ENCODE assay signal across 8 cellular contexts in genomic region chr11:62705401-62705800, GRCh38. TPM values are rescaled to one million over a fixed set of nuclear protein-coding genes. Genes with fewer than 3 reads are reported as not detected.
DNase-seq lines count a peak whose midpoint lies in the region; ATAC-seq, FAIRE-seq and TF ChIP-seq lines count a peak whose summit lies in the region.

No MANE protein-coding gene starts in this region.

- in situ Hi-C loops in HepG2 (cut with HindIII; ENCODE audit: extremely low pct_ligation_motif_present, low pct_unique_long_range_greater_than_20kb), result loop anchor here (10.0 kb wide), 1 partner anchor 311 kb away; no protein-coding TSS in a partner anchor

- H3K27me3 ChIP-seq in HepG2 (ENCODE audit: control insufficient read depth in 1 of 2, insufficient read depth in 2 of 2, low read length in 2 of 2) (no peaks in the 10 kb centered on the region), upper lobe of right lung (no peaks in the 10 kb centered on the region)

- peaks cover 18% of the 10 kb centered on the region for H3K4me1 ChIP-seq in HepG2 (ENCODE audit: insufficient read depth, low read length)
- peaks cover 36% of the 10 kb centered on the region for H3K4me1 ChIP-seq in upper lobe of right lung

- H3K9me3 ChIP-seq in HepG2 (ENCODE audit: low read length) (no peaks in the 10 kb centered on the region), upper lobe of right lung (no peaks in the 10 kb centered on the region)

- BruUV-seq in HepG2 (replicated peaks; lab: Mats Ljungman, UMichigan), result no TSS peak

- TF ChIP-seq EP300 in HepG2 (IDR thresholded peaks at IDR 0.05; ENCODE audit: low read depth in 2 of 2, low read length in 2 of 2) (no peak), HepG2 (CRISPR knock-in tag; IDR thresholded peaks at IDR 0.05; ENCODE audit: borderline replicate concordance) (no peak)

- H3K4me3 ChIP-seq in HepG2 (replicated peaks in 1 of 3; ENCODE audit: insufficient read depth in 1 of 3, low read depth in 2 of 3, low read length in 3 of 3) (peak overlapping the region; percentile 70 to 86 (median 80)), upper lobe of right lung (peak overlapping the region; percentile 92)

- DNase-seq in CD1c-positive myeloid dendritic cell (ENCODE audit: extremely low spot score) (peak; percentile 38), LHCN-M2 (ENCODE audit: low read depth) (peak; percentile 37), astrocyte of the hippocampus (ENCODE audit: low read depth, low spot score) (peak; percentile 32), HepG2 (ENCODE audit: low spot score) (no peak), upper lobe of right lung (peak; percentile 63), superior temporal gyrus (ENCODE audit: extremely low spot score) (no peak), iPS-NIHi11 (ENCODE audit: low spot score) (no peak), GM19240 (ENCODE audit: insufficient read length, low spot score) (no peak)

- peaks cover 6% of the 10 kb centered on the region; the same call in 1 of the 2 replicates for H4K20me1 ChIP-seq in HepG2 (ENCODE audit: insufficient read depth, low read length)

- H3K79me2 ChIP-seq in HepG2 (ENCODE audit: insufficient read depth, low read length), result no peaks in the 10 kb centered on the region

- CTCF ChIA-PET in HepG2 (lab: Yijun Ruan, JAX; ENCODE audit: low intra/inter-chr PET ratio, low total read pairs), result no interaction called here

- no peak overlapping the region for H2AFZ ChIP-seq in HepG2 (ENCODE audit: low read length)

- H3K9ac ChIP-seq in HepG2 (ENCODE audit: insufficient read depth, low read depth, low read length), result peak overlapping the region; percentile 78

- ATAC-seq in HepG2 (no peak; the same call in 2 of the 3 replicates), upper lobe of right lung (no peak)

- no peak for TF ChIP-seq POLR2A in HepG2 (IDR thresholded peaks at IDR 0.05; ENCODE audit: insufficient read depth in 1 of 2, low read depth in 2 of 2, low read length in 2 of 2)

- TF ChIP-seq RAD21 in HepG2 (CRISPR knock-in tag; IDR thresholded peaks at IDR 0.05), result no peak

- WGBS in HepG2 (ENCODE audit: low lambda C conversion rate), result 60% methylated on average over 7 of the region's 7 CpGs

- TF ChIP-seq CTCF in HepG2 (CRISPR knock-in tag; IDR thresholded peaks at IDR 0.05) (no peak), upper lobe of right lung (IDR thresholded peaks at IDR 0.05) (no peak)

- peak overlapping the region; percentile 99 for H3K4me2 ChIP-seq in HepG2 (ENCODE audit: low read depth, low read length)

- H3K27ac ChIP-seq in HepG2 (ENCODE audit: extremely low read length, insufficient read depth, low read length) (peak overlapping the region; percentile 69), upper lobe of right lung (peak overlapping the region; percentile 95)

- POLR2A ChIA-PET in HepG2 (lab: Yijun Ruan, JAX), result interaction anchor here (0.8 to 4.3 kb wide), 13 partner anchors 22 to 136 kb away, joined by 3 to 27 read pairs (median 8); partner anchors contain the start of genes B3GAT3, C11orf98, CSKMT and HNRNPUL2

- intact Hi-C loops in HepG2 (cut with micrococcal nuclease; ENCODE audit: unreplicated experiment), result no loop called here
- intact Hi-C loops in upper lobe of right lung (cut with DNase I), result no loop called here

- H3K36me3 ChIP-seq in HepG2 (replicated peaks in 1 of 2; ENCODE audit: control insufficient read depth in 1 of 2, insufficient read depth in 2 of 2, low read length in 2 of 2) (peaks cover 6 to 24% of the 10 kb centered on the region in 2 experiments), upper lobe of right lung (peaks cover 15% of the 10 kb centered on the region)

- no peak for FAIRE-seq in HepG2 (lab: Jason Lieb, UNC)

RNA-seq across cellular contexts. Expression of gene BSCL2, which starts 1.8 kb away (rescaled TPM):
- 80.1 and 86.2 TPM in 2 replicates for total RNA-seq in LHCN-M2 (2014; rRNA removed)
- 65.8 TPM for polyA plus RNA-seq in LHCN-M2 (2012)
- total RNA-seq in HepG2 (2016; rRNA removed; fragmentation: Illumina TruSeq; extraction: Trizol), result 10.2 and 21.1 TPM in 2 replicates
- 22.3 and 24.6 TPM in 2 replicates for total RNA-seq in HepG2 (2016; cell fraction: cytosol; rRNA removed; fragmentation: Illumina TruSeq; extraction: Trizol; ENCODE audit: low read depth)
- total RNA-seq in HepG2 (2016; cell fraction: insoluble cytoplasmic fraction; rRNA removed; fragmentation: Illumina TruSeq; extraction: Trizol), result 11.3 and 25.7 TPM in 2 replicates
- total RNA-seq in HepG2 (2016; cell fraction: membrane; rRNA removed; fragmentation: Illumina TruSeq; extraction: Trizol), result 23.1 and 36.2 TPM in 2 replicates
- total RNA-seq in HepG2 (2016; cell fraction: nucleus; rRNA removed; fragmentation: Illumina TruSeq; extraction: Trizol), result 24.8 and 30.8 TPM in 2 replicates
- polyA plus RNA-seq in HepG2 (2011; rRNA removed), result 19.5 and 22.6 TPM in 2 replicates
- polyA plus RNA-seq in HepG2 (2011; cell fraction: cytosol; rRNA removed), result 6.9 and 14.1 TPM in 2 replicates
- polyA plus RNA-seq in HepG2 (2011; cell fraction: nucleus; rRNA removed), result 100 and 124 TPM in 2 replicates
- polyA plus RNA-seq in HepG2 (2012), result 6.1 and 12.6 TPM in 2 replicates
- polyA plus RNA-seq in HepG2 (2016; cell fraction: cytosol; fragmentation: Illumina TruSeq; extraction: Trizol; ENCODE audit: low read depth), result 18.4 and 24.3 TPM in 2 replicates
- polyA plus RNA-seq in HepG2 (2016; cell fraction: insoluble cytoplasmic fraction; fragmentation: Illumina TruSeq; extraction: Trizol; ENCODE audit: low read depth), result 6.2 and 10.5 TPM in 2 replicates
- 18.9 and 31.1 TPM in 2 replicates for polyA plus RNA-seq in HepG2 (2016; cell fraction: membrane; fragmentation: Illumina TruSeq; extraction: Trizol; ENCODE audit: low read depth)
- polyA plus RNA-seq in HepG2 (2016; cell fraction: nucleus; fragmentation: Illumina TruSeq; extraction: Trizol; ENCODE audit: insufficient read depth, low read depth), result 52.6 and 66.2 TPM in 2 replicates
- 26.7 and 143 TPM in 2 replicates for polyA minus RNA-seq in HepG2 (2011; rRNA and poly(A)+ RNA removed; ENCODE audit: low replicate concordance)
- polyA minus RNA-seq in HepG2 (2011; cell fraction: cytosol; rRNA and poly(A)+ RNA removed), result 4.2 and 4.5 TPM in 2 replicates
- 29.2 and 31.8 TPM in 2 replicates for polyA minus RNA-seq in HepG2 (2011; cell fraction: nucleus; rRNA and poly(A)+ RNA removed)
- 65.6 TPM for total RNA-seq in upper lobe of right lung

RNA-seq across cellular contexts. Expression of gene GNG3, which starts 2.1 kb away (rescaled TPM):
- total RNA-seq in LHCN-M2 (2014; rRNA removed) (not detected in 2 replicates), HepG2 (2016; rRNA removed; fragmentation: Illumina TruSeq; extraction: Trizol) (not detected in 2 replicates), upper lobe of right lung (not detected)
- 0.15 TPM for polyA plus RNA-seq in LHCN-M2 (2012)
- total RNA-seq in HepG2 (2016; cell fraction: cytosol; rRNA removed; fragmentation: Illumina TruSeq; extraction: Trizol; ENCODE audit: low read depth), result not detected in 2 replicates
- not detected in 2 replicates for total RNA-seq in HepG2 (2016; cell fraction: insoluble cytoplasmic fraction; rRNA removed; fragmentation: Illumina TruSeq; extraction: Trizol)
- total RNA-seq in HepG2 (2016; cell fraction: membrane; rRNA removed; fragmentation: Illumina TruSeq; extraction: Trizol), result not detected in 2 replicates
- total RNA-seq in HepG2 (2016; cell fraction: nucleus; rRNA removed; fragmentation: Illumina TruSeq; extraction: Trizol), result not detected in 2 replicates
- polyA plus RNA-seq in HepG2 (2011; rRNA removed), result not detected in 2 replicates
- not detected in 2 replicates for polyA plus RNA-seq in HepG2 (2011; cell fraction: cytosol; rRNA removed)
- not detected in 2 replicates for polyA plus RNA-seq in HepG2 (2011; cell fraction: nucleus; rRNA removed)
- polyA plus RNA-seq in HepG2 (2012), result 1.0 and 1.8 TPM in 2 replicates
- polyA plus RNA-seq in HepG2 (2016; cell fraction: cytosol; fragmentation: Illumina TruSeq; extraction: Trizol; ENCODE audit: low read depth), result not detected in 2 replicates
- polyA plus RNA-seq in HepG2 (2016; cell fraction: insoluble cytoplasmic fraction; fragmentation: Illumina TruSeq; extraction: Trizol; ENCODE audit: low read depth), result not detected in 2 replicates
- polyA plus RNA-seq in HepG2 (2016; cell fraction: membrane; fragmentation: Illumina TruSeq; extraction: Trizol; ENCODE audit: low read depth), result not detected in 2 replicates
- not detected in 2 replicates for polyA plus RNA-seq in HepG2 (2016; cell fraction: nucleus; fragmentation: Illumina TruSeq; extraction: Trizol; ENCODE audit: insufficient read depth, low read depth)
- polyA minus RNA-seq in HepG2 (2011; rRNA and poly(A)+ RNA removed; ENCODE audit: low replicate concordance), result 0.23 TPM in 1 of 2 replicates, not detected in the other
- polyA minus RNA-seq in HepG2 (2011; cell fraction: cytosol; rRNA and poly(A)+ RNA removed), result not detected in 2 replicates
- not detected in 2 replicates for polyA minus RNA-seq in HepG2 (2011; cell fraction: nucleus; rRNA and poly(A)+ RNA removed)

RNA-seq across cellular contexts. Expression of gene LRRN4CL, which starts 16.1 kb away (rescaled TPM):
- total RNA-seq in LHCN-M2 (2014; rRNA removed), result 41.4 and 68.1 TPM in 2 replicates
- 21.3 TPM for polyA plus RNA-seq in LHCN-M2 (2012)
- total RNA-seq in HepG2 (2016; rRNA removed; fragmentation: Illumina TruSeq; extraction: Trizol), result 0.11 TPM in 1 of 2 replicates, not detected in the other
- total RNA-seq in HepG2 (2016; cell fraction: cytosol; rRNA removed; fragmentation: Illumina TruSeq; extraction: Trizol; ENCODE audit: low read depth), result not detected in 2 replicates
- total RNA-seq in HepG2 (2016; cell fraction: insoluble cytoplasmic fraction; rRNA removed; fragmentation: Illumina TruSeq; extraction: Trizol), result 0.13 TPM in 1 of 2 replicates, not detected in the other
- 0.09 TPM in 1 of 2 replicates, not detected in the other for total RNA-seq in HepG2 (2016; cell fraction: membrane; rRNA removed; fragmentation: Illumina TruSeq; extraction: Trizol)
- 0.25 and 0.28 TPM in 2 replicates for total RNA-seq in HepG2 (2016; cell fraction: nucleus; rRNA removed; fragmentation: Illumina TruSeq; extraction: Trizol)
- 0.04 TPM in 1 of 2 replicates, not detected in the other for polyA plus RNA-seq in HepG2 (2011; rRNA removed)
- not detected in 2 replicates for polyA plus RNA-seq in HepG2 (2011; cell fraction: cytosol; rRNA removed)
- polyA plus RNA-seq in HepG2 (2011; cell fraction: nucleus; rRNA removed), result 0.17 and 0.45 TPM in 2 replicates
- polyA plus RNA-seq in HepG2 (2012), result not detected in 2 replicates
- not detected in 2 replicates for polyA plus RNA-seq in HepG2 (2016; cell fraction: cytosol; fragmentation: Illumina TruSeq; extraction: Trizol; ENCODE audit: low read depth)
- not detected in 2 replicates for polyA plus RNA-seq in HepG2 (2016; cell fraction: insoluble cytoplasmic fraction; fragmentation: Illumina TruSeq; extraction: Trizol; ENCODE audit: low read depth)
- not detected in 2 replicates for polyA plus RNA-seq in HepG2 (2016; cell fraction: membrane; fragmentation: Illumina TruSeq; extraction: Trizol; ENCODE audit: low read depth)
- 0.18 TPM in 1 of 2 replicates, not detected in the other for polyA plus RNA-seq in HepG2 (2016; cell fraction: nucleus; fragmentation: Illumina TruSeq; extraction: Trizol; ENCODE audit: insufficient read depth, low read depth)
- polyA minus RNA-seq in HepG2 (2011; rRNA and poly(A)+ RNA removed; ENCODE audit: low replicate concordance), result 0.28 and 0.70 TPM in 2 replicates
- polyA minus RNA-seq in HepG2 (2011; cell fraction: cytosol; rRNA and poly(A)+ RNA removed), result not detected in 2 replicates
- 0.87 and 1.5 TPM in 2 replicates for polyA minus RNA-seq in HepG2 (2011; cell fraction: nucleus; rRNA and poly(A)+ RNA removed)
- total RNA-seq in upper lobe of right lung, result 2.0 TPM

RNA-seq across cellular contexts. Expression of gene HNRNPUL2, which starts 21.9 kb away (rescaled TPM):
- total RNA-seq in LHCN-M2 (2014; rRNA removed), result 8.7 and 14.4 TPM in 2 replicates
- polyA plus RNA-seq in LHCN-M2 (2012), result 61.3 TPM
- total RNA-seq in HepG2 (2016; rRNA removed; fragmentation: Illumina TruSeq; extraction: Trizol), result 8.4 and 9.6 TPM in 2 replicates
- 1.1 and 1.6 TPM in 2 replicates for total RNA-seq in HepG2 (2016; cell fraction: cytosol; rRNA removed; fragmentation: Illumina TruSeq; extraction: Trizol; ENCODE audit: low read depth)
- 7.9 and 8.9 TPM in 2 replicates for total RNA-seq in HepG2 (2016; cell fraction: insoluble cytoplasmic fraction; rRNA removed; fragmentation: Illumina TruSeq; extraction: Trizol)
- total RNA-seq in HepG2 (2016; cell fraction: membrane; rRNA removed; fragmentation: Illumina TruSeq; extraction: Trizol), result 3.2 and 4.1 TPM in 2 replicates
- total RNA-seq in HepG2 (2016; cell fraction: nucleus; rRNA removed; fragmentation: Illumina TruSeq; extraction: Trizol), result 13.5 and 13.7 TPM in 2 replicates
- polyA plus RNA-seq in HepG2 (2011; rRNA removed), result 9.6 TPM in 2 replicates
- polyA plus RNA-seq in HepG2 (2011; cell fraction: cytosol; rRNA removed), result 4.2 and 5.2 TPM in 2 replicates
- polyA plus RNA-seq in HepG2 (2011; cell fraction: nucleus; rRNA removed), result 16.3 and 19.6 TPM in 2 replicates
- 18.1 and 29.9 TPM in 2 replicates for polyA plus RNA-seq in HepG2 (2012)
- 1.7 and 2.2 TPM in 2 replicates for polyA plus RNA-seq in HepG2 (2016; cell fraction: cytosol; fragmentation: Illumina TruSeq; extraction: Trizol; ENCODE audit: low read depth)
- 32.0 and 38.8 TPM in 2 replicates for polyA plus RNA-seq in HepG2 (2016; cell fraction: insoluble cytoplasmic fraction; fragmentation: Illumina TruSeq; extraction: Trizol; ENCODE audit: low read depth)
- polyA plus RNA-seq in HepG2 (2016; cell fraction: membrane; fragmentation: Illumina TruSeq; extraction: Trizol; ENCODE audit: low read depth), result 5.2 and 6.2 TPM in 2 replicates
- polyA plus RNA-seq in HepG2 (2016; cell fraction: nucleus; fragmentation: Illumina TruSeq; extraction: Trizol; ENCODE audit: insufficient read depth, low read depth), result 36.3 and 36.5 TPM in 2 replicates
- 7.7 and 18.1 TPM in 2 replicates for polyA minus RNA-seq in HepG2 (2011; rRNA and poly(A)+ RNA removed; ENCODE audit: low replicate concordance)
- polyA minus RNA-seq in HepG2 (2011; cell fraction: cytosol; rRNA and poly(A)+ RNA removed), result 6.1 and 6.7 TPM in 2 replicates
- polyA minus RNA-seq in HepG2 (2011; cell fraction: nucleus; rRNA and poly(A)+ RNA removed), result 24.2 and 25.9 TPM in 2 replicates
- total RNA-seq in upper lobe of right lung, result 43.1 TPM

RNA-seq across cellular contexts. Expression of gene TTC9C, which starts 22.9 kb away (rescaled TPM):
- 31.8 and 53.4 TPM in 2 replicates for total RNA-seq in LHCN-M2 (2014; rRNA removed)
- 39.4 TPM for polyA plus RNA-seq in LHCN-M2 (2012)
- total RNA-seq in HepG2 (2016; rRNA removed; fragmentation: Illumina TruSeq; extraction: Trizol), result 36.4 and 42.5 TPM in 2 replicates
- 24.6 and 27.3 TPM in 2 replicates for total RNA-seq in HepG2 (2016; cell fraction: cytosol; rRNA removed; fragmentation: Illumina TruSeq; extraction: Trizol; ENCODE audit: low read depth)
- 34.2 and 43.0 TPM in 2 replicates for total RNA-seq in HepG2 (2016; cell fraction: insoluble cytoplasmic fraction; rRNA removed; fragmentation: Illumina TruSeq; extraction: Trizol)
- total RNA-seq in HepG2 (2016; cell fraction: membrane; rRNA removed; fragmentation: Illumina TruSeq; extraction: Trizol), result 29.0 and 29.6 TPM in 2 replicates
- total RNA-seq in HepG2 (2016; cell fraction: nucleus; rRNA removed; fragmentation: Illumina TruSeq; extraction: Trizol), result 18.6 and 23.5 TPM in 2 replicates
- polyA plus RNA-seq in HepG2 (2011; rRNA removed), result 28.0 and 29.1 TPM in 2 replicates
- polyA plus RNA-seq in HepG2 (2011; cell fraction: cytosol; rRNA removed), result 22.8 and 26.1 TPM in 2 replicates
- 14.1 and 20.3 TPM in 2 replicates for polyA plus RNA-seq in HepG2 (2011; cell fraction: nucleus; rRNA removed)
- 23.9 and 33.1 TPM in 2 replicates for polyA plus RNA-seq in HepG2 (2012)
- polyA plus RNA-seq in HepG2 (2016; cell fraction: cytosol; fragmentation: Illumina TruSeq; extraction: Trizol; ENCODE audit: low read depth), result 13.1 and 13.2 TPM in 2 replicates
- polyA plus RNA-seq in HepG2 (2016; cell fraction: insoluble cytoplasmic fraction; fragmentation: Illumina TruSeq; extraction: Trizol; ENCODE audit: low read depth), result 48.5 and 50.3 TPM in 2 replicates
- polyA plus RNA-seq in HepG2 (2016; cell fraction: membrane; fragmentation: Illumina TruSeq; extraction: Trizol; ENCODE audit: low read depth), result 18.0 and 18.5 TPM in 2 replicates
- 41.9 and 45.0 TPM in 2 replicates for polyA plus RNA-seq in HepG2 (2016; cell fraction: nucleus; fragmentation: Illumina TruSeq; extraction: Trizol; ENCODE audit: insufficient read depth, low read depth)
- 17.4 and 47.6 TPM in 2 replicates for polyA minus RNA-seq in HepG2 (2011; rRNA and poly(A)+ RNA removed; ENCODE audit: low replicate concordance)
- polyA minus RNA-seq in HepG2 (2011; cell fraction: cytosol; rRNA and poly(A)+ RNA removed), result 13.7 and 15.7 TPM in 2 replicates
- 12.1 and 14.8 TPM in 2 replicates for polyA minus RNA-seq in HepG2 (2011; cell fraction: nucleus; rRNA and poly(A)+ RNA removed)
- 31.3 TPM for total RNA-seq in upper lobe of right lung

Comparison
In these comparisons a context has a peak if more than half of its experiments do, and no peak if none do; other contexts are left out.
1. DNase-seq: peak in CD1c-positive myeloid dendritic cell (single experiment), LHCN-M2 (single experiment), astrocyte of the hippocampus (single experiment) and upper lobe of right lung (single experiment); none in HepG2 (single experiment), superior temporal gyrus (single experiment), iPS-NIHi11 (single experiment) and GM19240 (single experiment).
2. RNA of gene LRRN4CL, which starts 16.1 kb away (total RNA-seq): 41.4 to 68.1 TPM in LHCN-M2; 2.0 TPM in upper lobe of right lung (single experiment) and 0.09 to 0.28 TPM in HepG2; every median in the first group is over 10 times any median in the second.